10 cellular contexts compared by ENCODE assay signal in genomic region chr11:27347949-27348879, GRCh38. TPM values are rescaled to one million over a fixed set of nuclear protein-coding genes. Genes with fewer than 3 reads are reported as not detected.
DNase-seq lines count a peak whose midpoint lies in the region; ATAC-seq and TF ChIP-seq lines count a peak whose summit lies in the region.
"Had no signal": no experiment of that assay in that cellular context is flagged by ENCODE, and none has a peak within 500 bp of the region (broad histone marks: within the 10 kb centered on the region; RNA-seq: fewer than 3 reads in every experiment).

No MANE protein-coding gene starts in this region.

- peak overlapping the region; percentile 68 for H3K4me2 ChIP-seq in neural progenitor cell

- H4K20me1 ChIP-seq in neural progenitor cell (ENCODE audit: low read depth): no peaks in the 10 kb centered on the region

- H3K9me3 ChIP-seq in neural progenitor cell (ENCODE audit: low read depth): no peaks in the 10 kb centered on the region

- H3K4me3 Mint-ChIP-seq in neural progenitor cell: no peak overlapping the region
- H3K4me3 Mint-ChIP-seq: activated naive CD8-positive, alpha-beta T cell treated with anti-CD3 and anti-CD28 coated beads, Interleukin-2, amount 10 ng/mL, durations not matched to agents 7 days and 5 days; T-helper 17 cell had no signal

- no peaks in the 10 kb centered on the region for H3K27me3 Mint-ChIP-seq in neural progenitor cell (ENCODE audit: insufficient read depth, low read depth)
- H3K27me3 Mint-ChIP-seq: activated naive CD8-positive, alpha-beta T cell treated with anti-CD3 and anti-CD28 coated beads, Interleukin-2, amount 10 ng/mL, durations not matched to agents 7 days and 5 days; T-helper 17 cell had no signal

- ATAC-seq in HG02973 (IDR thresholded peaks at IDR 0.05; ENCODE audit: unreplicated experiment) (no peak), HG03196 (IDR thresholded peaks at IDR 0.05; ENCODE audit: unreplicated experiment) (no peak)
- ATAC-seq: T-helper 17 cell had no signal

- H3K27me3 ChIP-seq in H7 (ENCODE audit: control insufficient read depth, insufficient read depth, low read length) (no peaks in the 10 kb centered on the region), neural progenitor cell (no peaks in the 10 kb centered on the region)

- peaks cover 27% of the 10 kb centered on the region for H3K36me3 Mint-ChIP-seq in neural progenitor cell

- H3K27ac Mint-ChIP-seq in neural progenitor cell: no peak overlapping the region
- H3K27ac Mint-ChIP-seq: activated naive CD8-positive, alpha-beta T cell treated with anti-CD3 and anti-CD28 coated beads, Interleukin-2, amount 10 ng/mL, durations not matched to agents 7 days and 5 days; T-helper 17 cell had no signal

- no peaks in the 10 kb centered on the region for H3K9me3 Mint-ChIP-seq in neural progenitor cell
- H3K9me3 Mint-ChIP-seq: activated naive CD8-positive, alpha-beta T cell treated with anti-CD3 and anti-CD28 coated beads, Interleukin-2, amount 10 ng/mL, durations not matched to agents 7 days and 5 days had no signal

- H3K9ac ChIP-seq in neural progenitor cell: no peak overlapping the region

- H3K27ac ChIP-seq in neural progenitor cell: peak overlapping the region; percentile 69

- H3K4me3 ChIP-seq in H7 (ENCODE audit: insufficient read depth, low read depth, low read length) (no peak overlapping the region), neural progenitor cell (peak overlapping the region; percentile 25)

- H3K4me1 Mint-ChIP-seq in neural progenitor cell: peaks cover 17% of the 10 kb centered on the region
- H3K4me1 Mint-ChIP-seq: activated naive CD8-positive, alpha-beta T cell treated with anti-CD3 and anti-CD28 coated beads, Interleukin-2, amount 10 ng/mL, durations not matched to agents 7 days and 5 days had no signal

- DNase-seq in H7 (peak; percentile 35), NCI-H2029 treated with DMSO at 0.1 percent for 48 hours (lab: John Stamatoyannopoulos, UW) (peak; percentile 69), astrocyte of the hippocampus (ENCODE audit: low read depth, low spot score) (peak; percentile 18), neural progenitor cell (ENCODE audit: low spot score) (peak; percentile 61), hippocampal formation (lab: John Stamatoyannopoulos, UW) (no peak)
- DNase-seq: activated CD8-positive, alpha-beta memory T cell treated with anti-CD3 and anti-CD28 coated beads for 24 hours; activated naive CD8-positive, alpha-beta T cell treated with anti-CD3 and anti-CD28 coated beads, Interleukin-2, amount 10 ng/mL, durations not matched to agents 7 days and 5 days; T-helper 17 cell had no signal

- H3K36me3 ChIP-seq in H7 (replicated peaks; ENCODE audit: control insufficient read depth, insufficient read depth, low read length) (no peaks in the 10 kb centered on the region), neural progenitor cell (peaks cover 9% of the 10 kb centered on the region)

- no peak overlapping the region for H2AFZ ChIP-seq in neural progenitor cell (replicated peaks)

- H3F3A ChIP-seq in neural progenitor cell (ENCODE audit: low read depth): peaks cover 57% of the 10 kb centered on the region

- TF ChIP-seq CTCF in neural progenitor cell (IDR thresholded peaks at IDR 0.05): no peak

- H3K79me2 ChIP-seq in neural progenitor cell (ENCODE audit: low read depth): no peaks in the 10 kb centered on the region

- H3K4me1 ChIP-seq in neural progenitor cell: peaks cover 48% of the 10 kb centered on the region

RNA-seq across cellular contexts. Expression of gene CCDC34, which starts 14.8 kb away (rescaled TPM):
- 10.0 and 13.6 TPM in 2 replicates for total RNA-seq in H7 (2014; rRNA removed; shearing (Covaris generic))
- 15.6 and 30.6 TPM in 2 replicates for total RNA-seq in neural progenitor cell (ENCODE audit: low replicate concordance)

Comparison
In these comparisons a context has a peak if more than half of its experiments do, and no peak if none do; other contexts are left out.
1. DNase-seq: peak in H7 (single experiment), NCI-H2029 treated with DMSO at 0.1 percent for 48 hours (single experiment), astrocyte of the hippocampus (single experiment) and neural progenitor cell (single experiment); none in hippocampal formation (0 of 2).